10 cellular contexts compared by ENCODE assay signal in the genomic region with DNA sequence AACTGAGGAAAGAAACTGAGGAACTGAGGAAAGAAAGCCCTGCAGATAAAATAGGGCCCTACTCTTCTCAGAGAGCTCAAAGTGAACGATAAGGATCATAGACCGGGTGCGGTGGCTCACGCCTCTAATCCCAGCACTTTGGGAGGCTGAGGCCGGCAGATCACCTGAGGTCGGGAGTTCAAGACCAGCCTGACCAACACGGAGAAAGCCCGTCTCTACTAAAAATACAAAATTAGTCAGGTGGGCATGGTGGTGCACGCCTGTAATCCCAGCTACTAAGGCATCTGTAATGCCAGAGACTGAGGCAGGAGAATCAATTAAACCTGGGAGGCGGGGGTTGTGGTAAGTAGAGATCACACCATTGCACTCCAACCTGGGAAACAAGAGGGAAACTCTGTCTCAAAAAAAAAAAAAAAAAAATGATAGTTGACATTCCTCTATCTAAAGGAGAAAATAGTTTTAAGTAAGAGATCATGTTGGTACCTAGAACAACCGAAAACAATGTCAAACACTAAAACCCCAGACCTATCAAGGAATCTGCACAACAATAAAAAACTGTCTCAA. TPM values are rescaled to one million over a fixed set of nuclear protein-coding genes. Genes with fewer than 3 reads are reported as not detected.
DNase-seq lines count a peak whose midpoint lies in the region; ATAC-seq and TF ChIP-seq lines count a peak whose summit lies in the region.
"Had no signal": no experiment of that assay in that cellular context is flagged by ENCODE, and none has a peak within 500 bp of the region (broad histone marks: within the 10 kb centered on the region; RNA-seq: fewer than 3 reads in every experiment).

No MANE protein-coding gene starts in this region.

- intact Hi-C loops in posterior vena cava (cut with DNase I): no loop called here

- no peaks in the 10 kb centered on the region for H3K27me3 ChIP-seq in CD4-positive, CD25-positive, alpha-beta regulatory T cell (ENCODE audit: control insufficient read depth, insufficient read depth, low read length)
- H3K27me3 ChIP-seq in adipocyte (replicated peaks; ENCODE audit: control insufficient read depth, insufficient read depth, low read length): no peaks in the 10 kb centered on the region
- H3K27me3 ChIP-seq: vagina had no signal

- H3K4me3 Mint-ChIP-seq in CD4-positive, CD25-positive, alpha-beta regulatory T cell: peak overlapping the region; percentile 95 to 99 (median 98)

- DNase-seq in CD4-positive, CD25-positive, alpha-beta regulatory T cell: no peak
- DNase-seq in adipocyte (ENCODE audit: low read depth) (no peak), mesenteric fat pad (ENCODE audit: low spot score) (peak; percentile 20), posterior vena cava (ENCODE audit: low spot score) (no peak), dermis blood vessel endothelial cell (no peak), T-helper 9 cell (no peak)

- peak overlapping the region; percentile 78 for H3K27ac ChIP-seq in CD4-positive, CD25-positive, alpha-beta regulatory T cell (ENCODE audit: insufficient read depth, low read length, poor library complexity, severe bottlenecking)
- no peak overlapping the region for H3K27ac ChIP-seq in HEK293 (ENCODE audit: extremely low read depth, low read depth, low read length)
- H3K27ac ChIP-seq: SK-N-MC, vagina had no signal

- no peaks in the 10 kb centered on the region for H3K9me3 ChIP-seq in CD4-positive, CD25-positive, alpha-beta regulatory T cell (ENCODE audit: control insufficient read depth in 2 of 2, low read length in 2 of 2)
- H3K9me3 ChIP-seq in HEK293 (ENCODE audit: control insufficient read depth, insufficient read depth, low read depth, low read length) (no peaks in the 10 kb centered on the region), adipocyte (ENCODE audit: control insufficient read depth, low read length) (no peaks in the 10 kb centered on the region)
- H3K9me3 ChIP-seq: vagina had no signal

- no peaks in the 10 kb centered on the region for H3K9me3 Mint-ChIP-seq in CD4-positive, CD25-positive, alpha-beta regulatory T cell

- peaks cover under 1% of the 10 kb centered on the region for H3K36me3 ChIP-seq in CD4-positive, CD25-positive, alpha-beta regulatory T cell (ENCODE audit: control insufficient read depth, insufficient read depth, low read length)
- no peaks in the 10 kb centered on the region; a peak in 1 of 3 replicates for H3K36me3 ChIP-seq in HEK293 (ENCODE audit: control insufficient read depth in 2 of 2, insufficient read depth in 1 of 2, low read length in 2 of 2)
- no peaks in the 10 kb centered on the region for H3K36me3 ChIP-seq in adipocyte (ENCODE audit: control insufficient read depth, insufficient read depth, low read length, severe bottlenecking)
- H3K36me3 ChIP-seq: vagina had no signal

- H3K27me3 Mint-ChIP-seq in CD4-positive, CD25-positive, alpha-beta regulatory T cell: no peaks in the 10 kb centered on the region

- no peak for ATAC-seq in CD4-positive, CD25-positive, alpha-beta regulatory T cell (ENCODE audit: low read depth in 2 of 2)
- ATAC-seq in GM18498 (IDR thresholded peaks at IDR 0.05; ENCODE audit: unreplicated experiment): no peak

- CTCF ChIA-PET in HEK293 (lab: Yijun Ruan, JAX): interaction anchor here (0.8 to 4.6 kb wide), 11 partner anchors 14 to 176 kb away, joined by 3 to 40 read pairs (median 8); no protein-coding TSS in a partner anchor

- TF ChIP-seq CTCF in HEK293 (tag by site-specific recombination; IDR thresholded peaks at IDR 0.05): no peak

- peaks cover 8 to 57% (median 22%) of the 10 kb centered on the region in 4 donors for H3K4me1 Mint-ChIP-seq in CD4-positive, CD25-positive, alpha-beta regulatory T cell

- H3K36me3 Mint-ChIP-seq in CD4-positive, CD25-positive, alpha-beta regulatory T cell: peaks cover 4% of the 10 kb centered on the region

- H3K4me3 ChIP-seq in CD4-positive, CD25-positive, alpha-beta regulatory T cell (ENCODE audit: low read depth, low read length): peak overlapping the region; percentile 78
- H3K4me3 ChIP-seq in HEK293 (ENCODE audit: low read depth, low read length): no peak overlapping the region
- peak overlapping the region; percentile 37 for H3K4me3 ChIP-seq in adipocyte (ENCODE audit: low read length)

- H3K9ac ChIP-seq in adipocyte (ENCODE audit: low read length): peak overlapping the region; percentile 54

- H3K27ac Mint-ChIP-seq in CD4-positive, CD25-positive, alpha-beta regulatory T cell: peak overlapping the region; percentile 92 to 98 (median 96)

- POLR2A ChIA-PET in HEK293 (lab: Yijun Ruan, JAX): interaction anchor here (0.6 to 1.1 kb wide), 4 partner anchors 36 to 164 kb away, joined by 4 to 7 read pairs (median 5); a partner anchor contains a TSS

- H3K4me1 ChIP-seq in CD4-positive, CD25-positive, alpha-beta regulatory T cell (ENCODE audit: control insufficient read depth, insufficient read depth, low read length, poor library complexity, severe bottlenecking): peaks cover 28% of the 10 kb centered on the region
- H3K4me1 ChIP-seq in HEK293 (ENCODE audit: control insufficient read depth, insufficient read depth, low read length) (peaks cover 3% of the 10 kb centered on the region; the same call in 1 of the 2 replicates), adipocyte (ENCODE audit: control insufficient read depth, insufficient read depth, low read length) (peaks cover 7% of the 10 kb centered on the region)

TF ChIP-seq in HEK293, 187 proteins besides CTCF, POLR2A, EP300 and RAD21:
- TF ChIP-seq, protein P1, sequence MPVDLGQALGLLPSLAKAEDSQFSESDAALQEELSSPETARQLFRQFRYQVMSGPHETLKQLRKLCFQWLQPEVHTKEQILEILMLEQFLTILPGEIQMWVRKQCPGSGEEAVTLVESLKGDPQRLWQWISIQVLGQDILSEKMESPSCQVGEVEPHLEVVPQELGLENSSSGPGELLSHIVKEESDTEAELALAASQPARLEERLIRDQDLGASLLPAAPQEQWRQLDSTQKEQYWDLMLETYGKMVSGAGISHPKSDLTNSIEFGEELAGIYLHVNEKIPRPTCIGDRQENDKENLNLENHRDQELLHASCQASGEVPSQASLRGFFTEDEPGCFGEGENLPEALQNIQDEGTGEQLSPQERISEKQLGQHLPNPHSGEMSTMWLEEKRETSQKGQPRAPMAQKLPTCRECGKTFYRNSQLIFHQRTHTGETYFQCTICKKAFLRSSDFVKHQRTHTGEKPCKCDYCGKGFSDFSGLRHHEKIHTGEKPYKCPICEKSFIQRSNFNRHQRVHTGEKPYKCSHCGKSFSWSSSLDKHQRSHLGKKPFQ (tag by site-specific recombination; IDR thresholded peaks at IDR 0.05): peak; percentile 51; the same call in 1 of the 2 replicates
- no peak for TF ChIP-seq SCRT2 (tag by site-specific recombination; IDR thresholded peaks at IDR 0.05)

RNA-seq across cellular contexts. Expression of a gene that starts 2.5 kb away (rescaled TPM):
- 127 TPM for total RNA-seq in CD4-positive, CD25-positive, alpha-beta regulatory T cell
- polyA plus RNA-seq in CD4-positive, CD25-positive, alpha-beta regulatory T cell: 100 to 1,000 TPM; 132 to 166 (median 155) TPM
- total RNA-seq in mesenteric fat pad: 58.5 TPM
- total RNA-seq in posterior vena cava: 10 to 100 TPM; 59.1 to 74.7 TPM
- 56.7 and 72.4 TPM in 2 replicates for total RNA-seq in dermis blood vessel endothelial cell
